Comparison of ENCODE assay signal across 3 cellular contexts in genomic region chr4:183094393-183095198, GRCh38.
TF ChIP-seq lines count a peak whose summit lies in the region.

No MANE protein-coding gene starts in this region.

TF ChIP-seq in GM23338, 12 proteins besides CTCF, POLR2A, EP300 and RAD21 (continued from another document and continues in another):
- TF ChIP-seq ZNF462 (CRISPR knock-in tag; IDR thresholded peaks at IDR 0.05) (no peak), ETS1 (IDR thresholded peaks at IDR 0.05) (no peak), EZH2phosphoT487 (IDR thresholded peaks at IDR 0.05; ENCODE audit: unreplicated experiment) (no peak), CREB1 (CRISPR knock-in tag; IDR thresholded peaks at IDR 0.05; ENCODE audit: low read depth) (no peak)

TF ChIP-seq in WTC11, 78 proteins besides CTCF, POLR2A, EP300 and RAD21 (continued from another document):
- TF ChIP-seq CDX4 (CRISPR knock-in tag; IDR thresholded peaks at IDR 0.05; ENCODE audit: borderline replicate concordance) (no peak), ZNF425 (CRISPR knock-in tag; conservative IDR thresholded peaks at IDR 0.05) (no peak), SMAD3 (CRISPR knock-in tag; IDR thresholded peaks at IDR 0.05; ENCODE audit: borderline replicate concordance) (no peak), NFATC4 (CRISPR knock-in tag; IDR thresholded peaks at IDR 0.05) (no peak), ATF2 (CRISPR knock-in tag; IDR thresholded peaks at IDR 0.05; ENCODE audit: borderline replicate concordance, low read depth) (no peak), CREB1 (CRISPR knock-in tag; IDR thresholded peaks at IDR 0.05) (no peak), GABPB1 (CRISPR knock-in tag; IDR thresholded peaks at IDR 0.05) (no peak), CBFB (CRISPR knock-in tag; IDR thresholded peaks at IDR 0.05; ENCODE audit: low read depth) (no peak), ZNF512 (CRISPR knock-in tag; IDR thresholded peaks at IDR 0.05; ENCODE audit: borderline replicate concordance) (no peak), ZNF671 (CRISPR knock-in tag; IDR thresholded peaks at IDR 0.05) (no peak)

TF ChIP-seq in liver, 16 proteins besides CTCF, POLR2A, EP300 and RAD21 (continued from another document):
- TF ChIP-seq REST (IDR thresholded peaks at IDR 0.05) (no peak), GABPA (IDR thresholded peaks at IDR 0.05 in 1 of 2, conservative IDR thresholded peaks at IDR 0.05 in 1 of 2) (no peak)
